Comparison of ENCODE assay signal across 8 cellular contexts in genomic region chr1:147700042-147700711, GRCh38. TPM values are rescaled to one million over a fixed set of nuclear protein-coding genes. Genes with fewer than 3 reads are reported as not detected.
DNase-seq lines count a peak whose midpoint lies in the region; ATAC-seq and TF ChIP-seq lines count a peak whose summit lies in the region.

No MANE protein-coding gene starts in this region.

- no peaks in the 10 kb centered on the region for H3K9me3 ChIP-seq in right lobe of liver

- DNase-seq in AG20443 (ENCODE audit: low spot score) (peak; percentile 88), NCI-H446 (lab: John Stamatoyannopoulos, UW) (peak; percentile 8 to 65), coronary artery (ENCODE audit: low spot score) (no peak), right lobe of liver (peak; percentile 56 to 76 (median 59)), OCI-M2 (lab: John Stamatoyannopoulos, UW; ENCODE audit: unreplicated experiment) (no peak)
- peak; percentile 10 to 58 for DNase-seq in activated CD4-positive, alpha-beta T cell treated with anti-CD3 and anti-CD28 coated beads, Interleukin-2, amount 50 U/mL, for 24 hours (ENCODE audit: low read depth in 1 of 2, low spot score in 1 of 2)
- peak; percentile 20 to 45 (median 28) for DNase-seq in stimulated activated CD4-positive, alpha-beta T cell treated with anti-CD3 and anti-CD28 coated beads, TNF-alpha, amount 100 ng/mL, for 24 hours (ENCODE audit: low read depth in 3 of 3)

- no peaks in the 10 kb centered on the region for H3K27me3 ChIP-seq in right lobe of liver

- TF ChIP-seq POLR2A in right lobe of liver (IDR thresholded peaks at IDR 0.05) = no peak

- intact Hi-C loops in right lobe of liver (cut with DNase I) = no loop called here

- ATAC-seq in GM21825 (IDR thresholded peaks at IDR 0.05; ENCODE audit: unreplicated experiment) = peak; percentile 57
- ATAC-seq in right lobe of liver = peak; percentile 95 to 98 (median 96)

- peak overlapping the region; percentile 18 for H3K4me3 ChIP-seq in coronary artery
- H3K4me3 ChIP-seq in right lobe of liver = no peak overlapping the region

- H3K27ac ChIP-seq in coronary artery (no peak overlapping the region), right lobe of liver (peak overlapping the region in 1 of 3 donors; percentile 20)

- WGBS in right lobe of liver (ENCODE audit: insufficient coverage, low coverage, low lambda C conversion rate, missing lambda C conversion rate) = 20% methylated on average over 4 of the region's 5 CpGs

- TF ChIP-seq CTCF in coronary artery (IDR thresholded peaks at IDR 0.05) = peak; percentile 74
- TF ChIP-seq CTCF in right lobe of liver (IDR thresholded peaks at IDR 0.05) = peak; percentile 67 to 84 (median 82)

- peaks cover 0 to 5% (median 2%) of the 10 kb centered on the region in 4 donors for H3K4me1 ChIP-seq in right lobe of liver

- H3K36me3 ChIP-seq in right lobe of liver = no peaks in the 10 kb centered on the region

RNA-seq across cellular contexts. Expression of gene ACP6, which starts 29.9 kb away (rescaled TPM):
- 10 to 100 TPM in 4 of 6 experiments, 1 to 10 TPM in 2; 6.8 to 17.7 (median 11.9) TPM for total RNA-seq in right lobe of liver

Comparison
In these comparisons a context has a peak if more than half of its experiments do, and no peak if none do; other contexts are left out.
1. DNase-seq: peak in AG20443 (single experiment), NCI-H446 (2 of 2), activated CD4-positive, alpha-beta T cell treated with anti-CD3 and anti-CD28 coated beads, Interleukin-2, amount 50 U/mL, for 24 hours (2 of 2), right lobe of liver (3 of 3) and stimulated activated CD4-positive, alpha-beta T cell treated with anti-CD3 and anti-CD28 coated beads, TNF-alpha, amount 100 ng/mL, for 24 hours (3 of 3); none in coronary artery (single experiment) and OCI-M2 (single experiment).